Comparison of ENCODE assay signal across 1 cellular context in the genomic region with DNA sequence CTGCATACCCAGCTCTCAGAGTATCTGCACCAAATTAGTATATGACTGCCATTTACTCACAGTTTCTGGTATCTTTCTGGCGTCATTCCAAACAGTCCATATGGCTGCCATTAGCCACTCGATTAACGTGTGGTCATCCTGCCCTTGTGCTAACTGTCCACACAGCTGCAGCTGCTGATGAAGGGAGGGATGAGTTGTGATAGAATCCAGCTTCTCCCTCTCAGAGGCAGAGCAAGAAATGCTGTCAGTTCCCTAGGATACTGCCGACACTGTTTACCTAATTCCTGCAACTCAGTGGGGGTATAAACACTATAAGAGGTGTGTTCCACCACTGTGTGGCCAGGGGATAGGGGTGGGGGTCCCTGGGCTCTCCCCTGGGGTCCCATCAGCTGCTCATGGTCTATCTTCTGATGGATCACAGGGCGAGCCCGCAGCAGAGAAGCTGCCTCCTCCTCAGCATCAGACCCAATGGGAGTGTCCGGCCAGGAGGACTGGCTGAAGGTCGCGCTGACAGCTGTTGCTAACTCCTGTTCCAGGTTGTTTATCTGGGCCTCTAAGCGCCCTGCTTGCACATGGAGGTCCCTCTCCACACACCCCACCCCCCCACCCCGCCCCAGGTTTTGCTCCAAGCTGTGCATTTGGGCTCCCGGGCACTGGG.
TF ChIP-seq lines count a peak whose summit lies in the region.

No MANE protein-coding gene starts in this region.

TF ChIP-seq in K562, 482 proteins besides CTCF, POLR2A, EP300 and RAD21 (continued from another document):
- TF ChIP-seq FOXP4 (CRISPR knock-in tag; IDR thresholded peaks at IDR 0.05; ENCODE audit: borderline replicate concordance): no peak
- no peak for TF ChIP-seq ZNF655 (CRISPR knock-in tag; IDR thresholded peaks at IDR 0.05)
- no peak for TF ChIP-seq PHF21A (IDR thresholded peaks at IDR 0.05; ENCODE audit: borderline replicate concordance, low read depth)
- TF ChIP-seq LCOR (CRISPR knock-in tag; IDR thresholded peaks at IDR 0.05): 0 out of 2 replicates have a peak, but pooled peaks have one; percentile 27
- 0 out of 2 replicates have a peak, but pooled peaks have one; percentile 20 for TF ChIP-seq ATF7 (IDR thresholded peaks at IDR 0.05)
- no peak for TF ChIP-seq ZNF311 (CRISPR knock-in tag; IDR thresholded peaks at IDR 0.05)
- peak; percentile 50; the same call in 1 of the 2 replicates for TF ChIP-seq STAT5A (IDR thresholded peaks at IDR 0.05; ENCODE audit: borderline replicate concordance, low read length)
- TF ChIP-seq FOXA3 (CRISPR knock-in tag; conservative IDR thresholded peaks at IDR 0.05 in 1 of 2, IDR thresholded peaks at IDR 0.05 in 1 of 2): peak; percentile 33 to 35; a peak in 1 of 4 replicates
- 0 out of 4 replicates have a peak, but pooled peaks have one; percentile 34 to 49 for TF ChIP-seq TRIM24 (IDR thresholded peaks at IDR 0.05)
- no peak for TF ChIP-seq SRSF1 (IDR thresholded peaks at IDR 0.05; ENCODE audit: low read depth, low read length)
- TF ChIP-seq MAX (CRISPR knock-in tag; IDR thresholded peaks at IDR 0.05): peak; percentile 46; the same call in 1 of the 2 replicates
- peak; percentile 75 for TF ChIP-seq TAL1 (IDR thresholded peaks at IDR 0.05)
- TF ChIP-seq CHAMP1 (IDR thresholded peaks at IDR 0.05): no peak
- 0 out of 2 replicates have a peak, but pooled peaks have one; percentile 30 for TF ChIP-seq ZBTB1 (CRISPR knock-in tag; IDR thresholded peaks at IDR 0.05; ENCODE audit: borderline replicate concordance, low read depth)
- no peak for TF ChIP-seq ILF3 (IDR thresholded peaks at IDR 0.05; ENCODE audit: borderline replicate concordance)
- TF ChIP-seq GMEB1 (CRISPR knock-in tag; IDR thresholded peaks at IDR 0.05): no peak
- 0 out of 2 replicates have a peak, but pooled peaks have one; percentile 6 for TF ChIP-seq RAD51 (IDR thresholded peaks at IDR 0.05; ENCODE audit: borderline replicate concordance, low read depth)
- peak; percentile 72; the same call in 1 of the 2 replicates for TF ChIP-seq E2F5 (CRISPR knock-in tag; IDR thresholded peaks at IDR 0.05)
- 0 out of 2 replicates have a peak, but pooled peaks have one; percentile 38 for TF ChIP-seq BCOR (IDR thresholded peaks at IDR 0.05)
- TF ChIP-seq, protein P1, sequence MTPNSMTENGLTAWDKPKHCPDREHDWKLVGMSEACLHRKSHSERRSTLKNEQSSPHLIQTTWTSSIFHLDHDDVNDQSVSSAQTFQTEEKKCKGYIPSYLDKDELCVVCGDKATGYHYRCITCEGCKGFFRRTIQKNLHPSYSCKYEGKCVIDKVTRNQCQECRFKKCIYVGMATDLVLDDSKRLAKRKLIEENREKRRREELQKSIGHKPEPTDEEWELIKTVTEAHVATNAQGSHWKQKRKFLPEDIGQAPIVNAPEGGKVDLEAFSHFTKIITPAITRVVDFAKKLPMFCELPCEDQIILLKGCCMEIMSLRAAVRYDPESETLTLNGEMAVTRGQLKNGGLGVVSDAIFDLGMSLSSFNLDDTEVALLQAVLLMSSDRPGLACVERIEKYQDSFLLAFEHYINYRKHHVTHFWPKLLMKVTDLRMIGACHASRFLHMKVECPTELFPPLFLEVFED (CRISPR knock-in tag; conservative IDR thresholded peaks at IDR 0.05): 0 out of 2 replicates have a peak, but pooled peaks have one; percentile 8
- peak in 1 of 2 experiments; percentile 79; a peak in 1 of 4 replicates for TF ChIP-seq RCOR1 (IDR thresholded peaks at IDR 0.05; ENCODE audit: borderline replicate concordance in 1 of 2, low read depth in 2 of 2, low read length in 2 of 2)
- TF ChIP-seq, protein P2, sequence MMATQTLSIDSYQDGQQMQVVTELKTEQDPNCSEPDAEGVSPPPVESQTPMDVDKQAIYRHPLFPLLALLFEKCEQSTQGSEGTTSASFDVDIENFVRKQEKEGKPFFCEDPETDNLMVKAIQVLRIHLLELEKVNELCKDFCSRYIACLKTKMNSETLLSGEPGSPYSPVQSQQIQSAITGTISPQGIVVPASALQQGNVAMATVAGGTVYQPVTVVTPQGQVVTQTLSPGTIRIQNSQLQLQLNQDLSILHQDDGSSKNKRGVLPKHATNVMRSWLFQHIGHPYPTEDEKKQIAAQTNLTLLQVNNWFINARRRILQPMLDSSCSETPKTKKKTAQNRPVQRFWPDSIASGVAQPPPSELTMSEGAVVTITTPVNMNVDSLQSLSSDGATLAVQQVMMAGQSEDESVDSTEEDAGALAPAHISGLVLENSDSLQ (IDR thresholded peaks at IDR 0.05): 0 out of 2 replicates have a peak, but pooled peaks have one; percentile 20
- peak; percentile 31; the same call in 1 of the 2 replicates for TF ChIP-seq ATF3 (IDR thresholded peaks at IDR 0.05)
- no peak for TF ChIP-seq ATF3 (CRISPR knock-in tag; conservative IDR thresholded peaks at IDR 0.05)
